In the genomic region with DNA sequence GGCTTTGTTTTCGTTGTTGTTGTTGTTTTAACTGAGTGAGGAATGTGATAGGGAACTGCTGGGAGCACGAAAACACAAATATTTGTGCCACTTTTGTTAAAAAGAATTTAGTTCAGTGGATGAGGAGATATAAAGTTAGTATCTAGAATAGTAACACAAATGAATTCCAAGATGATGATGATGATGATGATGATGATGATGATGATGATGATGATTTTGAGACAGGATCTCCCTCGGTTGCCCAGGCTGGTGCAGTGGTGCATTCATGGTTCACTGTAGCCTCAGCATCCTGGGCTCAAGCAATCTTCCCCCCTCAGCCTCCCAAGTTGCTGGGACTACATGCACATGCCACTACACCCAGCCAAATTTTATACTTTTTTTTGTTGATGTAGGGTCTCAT, we compare ENCODE assay signal across 7 cellular contexts.
"Had no signal": no experiment of that assay in that cellular context is flagged by ENCODE, and none has a peak within 500 bp of the region (broad histone marks: within the 10 kb centered on the region; RNA-seq: fewer than 3 reads in every experiment).

No MANE protein-coding gene starts in this region.

- H3K27ac Mint-ChIP-seq: IgD-negative memory B cell had no signal

- H3K36me3 ChIP-seq: HAP-1 had no signal

- H2AFZ ChIP-seq: GM23248 had no signal

- H3K4me1 Mint-ChIP-seq: IgD-negative memory B cell had no signal

- H3K4me1 ChIP-seq: HAP-1 had no signal

- FAIRE-seq: HTR-8/SVneo had no signal

- H3K36me3 Mint-ChIP-seq: IgD-negative memory B cell had no signal

- H3K27me3 Mint-ChIP-seq: IgD-negative memory B cell had no signal

- H3K4me3 ChIP-seq: GM23248, HAP-1 had no signal

- H3K9me3 ChIP-seq: HAP-1 had no signal

- H3K4me3 Mint-ChIP-seq: IgD-negative memory B cell had no signal

- DNase-seq: GM23248, GOT3, H7, KBM-7 had no signal

- H3K27ac ChIP-seq: GM23248 had no signal

- H3K9ac ChIP-seq: GM23248 had no signal
